ENCODE assay signal across 1 cellular context in the genomic region with DNA sequence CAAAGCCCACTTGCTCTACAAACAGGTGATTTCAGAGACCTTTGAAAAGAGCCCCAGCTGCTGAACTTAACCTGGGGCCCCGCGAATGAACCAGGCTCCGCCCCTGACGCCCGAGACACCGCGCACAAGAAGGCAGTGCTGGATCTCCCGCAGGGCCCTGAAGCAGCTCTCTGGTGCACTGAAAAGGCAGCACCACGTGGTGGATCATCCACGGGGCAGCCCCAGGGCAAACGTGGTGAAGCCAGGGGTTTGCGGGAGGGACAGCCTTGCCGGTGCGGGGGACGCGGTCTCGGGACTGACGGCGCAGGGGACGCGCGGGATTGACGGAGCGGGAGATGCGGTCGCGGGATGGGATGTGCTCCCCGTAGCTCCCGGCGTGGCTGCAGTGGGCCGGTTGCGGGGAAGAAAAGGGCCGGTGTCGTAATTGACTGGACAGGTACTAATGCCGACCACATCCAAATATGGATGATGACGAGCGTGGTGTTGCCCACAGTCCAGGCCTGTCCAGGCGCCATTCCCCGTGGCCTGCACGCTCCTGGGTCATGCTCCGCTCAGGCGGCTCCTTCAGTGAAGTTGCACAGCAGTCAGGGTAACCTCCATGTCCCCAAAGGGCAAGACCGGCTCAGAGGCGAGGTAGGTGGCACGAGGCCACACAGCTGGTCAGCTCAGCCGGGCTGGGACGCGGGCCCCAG.
TF ChIP-seq lines count a peak whose summit lies in the region.

No MANE protein-coding gene starts in this region.

TF ChIP-seq in WTC11, 78 proteins besides CTCF, POLR2A, EP300 and RAD21 (continued from another document):
- TF ChIP-seq, protein P1, sequence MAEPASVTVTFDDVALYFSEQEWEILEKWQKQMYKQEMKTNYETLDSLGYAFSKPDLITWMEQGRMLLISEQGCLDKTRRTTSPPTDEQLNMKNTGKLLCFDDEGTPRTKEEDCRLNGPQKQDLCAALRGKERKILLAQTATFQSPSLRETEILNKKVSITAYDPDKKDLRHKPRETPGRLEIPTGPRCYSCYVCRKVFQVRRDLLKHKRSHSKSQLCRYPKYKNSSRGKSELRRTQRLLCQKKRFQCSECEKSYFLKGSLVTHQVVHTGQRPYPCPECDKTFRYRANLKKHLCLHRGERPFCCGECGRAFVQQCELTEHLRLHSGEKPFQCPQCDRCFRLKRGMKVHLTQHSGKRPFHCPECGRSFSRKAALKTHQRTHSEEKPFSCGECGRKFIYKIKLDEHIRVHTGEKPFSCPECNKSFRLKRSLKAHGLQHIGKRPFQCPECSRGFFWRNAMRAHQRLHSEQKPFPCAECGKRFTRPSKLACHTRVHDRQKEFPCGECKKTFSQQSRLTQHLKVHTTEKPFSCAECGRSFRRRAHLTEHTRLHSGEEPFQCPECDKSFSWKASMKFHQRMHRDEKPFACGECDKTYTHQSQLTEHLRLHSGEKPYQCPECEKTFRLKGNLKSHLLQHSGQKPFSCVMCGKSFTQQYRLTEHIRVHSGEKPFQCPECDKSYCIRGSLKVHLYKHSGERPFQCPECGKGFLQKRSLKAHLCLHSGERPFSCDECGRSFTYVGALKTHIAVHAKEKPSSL (CRISPR knock-in tag; conservative IDR thresholded peaks at IDR 0.05) = no peak
- TF ChIP-seq SP1 (CRISPR knock-in tag; conservative IDR thresholded peaks at IDR 0.05) = no peak
- no peak for TF ChIP-seq ZNF138 (CRISPR knock-in tag; conservative IDR thresholded peaks at IDR 0.05)
- TF ChIP-seq SMAD4 (CRISPR knock-in tag; IDR thresholded peaks at IDR 0.05) = no peak
